Comparison of ENCODE assay signal across 14 cellular contexts in the genomic region with DNA sequence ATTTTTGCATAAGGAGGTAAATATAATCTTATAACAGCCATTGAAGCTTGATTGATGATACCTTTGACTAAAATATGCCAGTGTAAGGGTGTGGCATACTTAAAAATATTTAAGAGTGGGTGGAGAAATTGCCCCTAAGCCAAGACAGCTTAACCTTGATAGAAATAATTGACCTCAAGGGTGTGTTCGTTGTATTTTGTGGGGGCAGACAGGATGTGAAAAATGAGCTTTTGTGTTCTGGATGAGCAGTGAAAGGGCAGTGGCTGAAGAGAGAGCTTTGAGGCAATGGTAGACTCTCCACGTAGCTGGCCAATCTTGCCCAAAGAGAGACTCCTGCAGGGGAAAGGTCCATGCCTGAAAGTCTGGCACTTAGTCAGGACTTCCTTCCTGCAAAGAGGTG. TPM values are rescaled to one million over a fixed set of nuclear protein-coding genes. Genes with fewer than 3 reads are reported as not detected.
A peak's percentile ranks its signal among the peaks of the same experiment; 100 is the strongest.
DNase-seq lines count a peak whose midpoint lies in the region; ATAC-seq, FAIRE-seq and TF ChIP-seq lines count a peak whose summit lies in the region.
"Had no signal": no experiment of that assay in that cellular context is flagged by ENCODE, and none has a peak within 500 bp of the region (broad histone marks: within the 10 kb centered on the region; RNA-seq: fewer than 3 reads in every experiment).

No MANE protein-coding gene starts in this region.

- H3K9me3 ChIP-seq in H1 (ENCODE audit: insufficient read depth in 2 of 2, low read depth in 1 of 2, low read length in 1 of 2) (peaks cover 2 to 4% of the 10 kb centered on the region in 2 experiments; a peak in 1 of 4 replicates), skeletal muscle satellite cell (replicated peaks; ENCODE audit: low read length) (no peaks in the 10 kb centered on the region)
- H3K9me3 ChIP-seq: Caco-2 had no signal

- peaks cover 3% of the 10 kb centered on the region for H3K4me1 Mint-ChIP-seq in activated CD8-positive, alpha-beta T cell treated with anti-CD3 and anti-CD28 coated beads, Interleukin-2, amount 10 ng/mL, durations not matched to agents 7 days and 5 days (ENCODE audit: low read depth)

- no peak overlapping the region for H3K27ac Mint-ChIP-seq in activated CD8-positive, alpha-beta T cell treated with anti-CD3 and anti-CD28 coated beads, Interleukin-2, amount 10 ng/mL, durations not matched to agents 7 days and 5 days

- CTCF ChIA-PET in H1 (lab: Charles Lee; ENCODE audit: partially characterized antibody): interaction anchor here (1.2 kb wide), 2 partner anchors 20 to 353 kb away, joined by 3 read pairs; no protein-coding TSS in a partner anchor
- CTCF ChIA-PET in activated CD8-positive, alpha-beta T cell treated with anti-CD3 and anti-CD28 coated beads, Interleukin-2, amount 10 ng/mL, durations not matched to agents 7 days and 5 days (lab: Charles Lee): interaction anchor here (1.0 to 1.4 kb wide), 4 partner anchors 10 to 53 kb away, joined by 3 to 6 read pairs (median 3); no protein-coding TSS in a partner anchor

- H3K9ac ChIP-seq in H1 (replicated peaks in 1 of 4; ENCODE audit: extremely low read depth in 1 of 4, low read depth in 3 of 4, low read length in 3 of 4) (no peak overlapping the region), skeletal muscle satellite cell (ENCODE audit: low read depth, low read length) (no peak overlapping the region)

- ATAC-seq in activated CD8-positive, alpha-beta T cell treated with anti-CD3 and anti-CD28 coated beads, Interleukin-2, amount 10 ng/mL, durations not matched to agents 7 days and 5 days: no peak

- no peak for TF ChIP-seq POLR2A in H1 (IDR thresholded peaks at IDR 0.05; ENCODE audit: control extremely low read depth in 1 of 2, low read depth in 2 of 2, low read length in 2 of 2)

- H3K4me2 ChIP-seq in H1 (ENCODE audit: insufficient read depth in 1 of 2, low read depth in 2 of 2, low read length in 2 of 2) (no peak overlapping the region), skeletal muscle satellite cell (ENCODE audit: low read length) (peak overlapping the region; percentile 38)

- H2AFZ ChIP-seq in H1 (ENCODE audit: low read length): 0 out of 2 replicates have a peak overlapping the region, but pooled peaks have one; percentile 87

- H3K18ac ChIP-seq in H1 (ENCODE audit: extremely low read depth, low read length): no peak overlapping the region

- no peak overlapping the region for H2BK15ac ChIP-seq in H1 (ENCODE audit: low read length)

- no peak overlapping the region for H2BK12ac ChIP-seq in H1 (ENCODE audit: low read depth, low read length)

- H3K23ac ChIP-seq in H1 (ENCODE audit: insufficient read length): no peak overlapping the region

- H3K27me3 ChIP-seq in H1 (replicated peaks in 1 of 4; ENCODE audit: control insufficient read depth in 3 of 4, extremely low read depth in 1 of 4, insufficient read depth in 3 of 4, low read length in 3 of 4) (no peaks in the 10 kb centered on the region), skeletal muscle satellite cell (ENCODE audit: control insufficient read depth, insufficient read depth, low read length) (no peaks in the 10 kb centered on the region)

- no peak overlapping the region for H4K8ac ChIP-seq in H1 (ENCODE audit: extremely low read depth, insufficient read depth, low read length)

- no peak overlapping the region for H3K4ac ChIP-seq in H1 (replicated peaks; ENCODE audit: insufficient read length, low read depth, low read length)

- POLR2A ChIA-PET in H1 (lab: Charles Lee; ENCODE audit: partially characterized antibody): interaction anchor here (0.8 to 1.0 kb wide), 3 partner anchors 159 to 229 kb away, joined by 3 read pairs; no protein-coding TSS in a partner anchor
- POLR2A ChIA-PET in activated CD8-positive, alpha-beta T cell treated with anti-CD3 and anti-CD28 coated beads, Interleukin-2, amount 10 ng/mL, durations not matched to agents 7 days and 5 days (lab: Charles Lee): no interaction called here

- H3K14ac ChIP-seq in H1 (ENCODE audit: insufficient read length): no peak overlapping the region

- H3K4me1 ChIP-seq in H1 (replicated peaks in 1 of 4; ENCODE audit: control insufficient read depth in 3 of 4, insufficient read depth in 4 of 4, low read length in 3 of 4) (no peaks in the 10 kb centered on the region), skeletal muscle satellite cell (ENCODE audit: control insufficient read depth, insufficient read depth, low read length) (peaks cover 19% of the 10 kb centered on the region)
- H3K4me1 ChIP-seq: Caco-2 had no signal

- no peaks in the 10 kb centered on the region for H3K23me2 ChIP-seq in H1 (ENCODE audit: low read depth, low read length)

- TF ChIP-seq EP300 in H1 (IDR thresholded peaks at IDR 0.05; ENCODE audit: borderline replicate concordance in 1 of 2, low read depth in 2 of 2, low read length in 2 of 2): no peak

- peak; percentile 42 for DNase-seq in GM12865 (ENCODE audit: low read depth)
- peak; percentile 80 for DNase-seq in NCI-H226
- DNase-seq in H1 (ENCODE audit: low read depth in 1 of 2, low spot score in 2 of 2): no peak
- no peak for DNase-seq in effector CD8-positive, alpha-beta T cell (lab: John Stamatoyannopoulos, UW)
- DNase-seq in ecto neural progenitor cell (ENCODE audit: low spot score): no peak
- no peak for DNase-seq in activated CD8-positive, alpha-beta T cell treated with anti-CD3 and anti-CD28 coated beads, Interleukin-2, amount 10 ng/mL, durations not matched to agents 7 days and 5 days
- DNase-seq: Caco-2, GOT3, Karpas-422, NCI-H1930, NCI-H446 treated with DMSO at 0.1 percent for 48 hours, NCI-H748 treated with DMSO at 0.1 percent for 48 hours had no signal

- no peak overlapping the region for H3K27ac ChIP-seq in H1 (ENCODE audit: low read depth, low read length)

- no peak overlapping the region for H3K56ac ChIP-seq in H1 (replicated peaks; ENCODE audit: insufficient read length, low read depth, low read length)

- no peaks in the 10 kb centered on the region for H3K36me3 Mint-ChIP-seq in activated CD8-positive, alpha-beta T cell treated with anti-CD3 and anti-CD28 coated beads, Interleukin-2, amount 10 ng/mL, durations not matched to agents 7 days and 5 days (ENCODE audit: low read depth)

- no peak for TF ChIP-seq CTCF in GM12865 (IDR thresholded peaks at IDR 0.05; ENCODE audit: insufficient read depth, low read depth, low read length, missing control alignments)
- TF ChIP-seq CTCF in H1 (IDR thresholded peaks at IDR 0.05; ENCODE audit: control extremely low read depth in 1 of 3, insufficient read depth in 1 of 3, low read depth in 1 of 3, low read length in 3 of 3): no peak

- H3K36me3 ChIP-seq in H1 (ENCODE audit: control insufficient read depth in 2 of 4, insufficient read depth in 4 of 4, low read length in 3 of 4) (no peaks in the 10 kb centered on the region), skeletal muscle satellite cell (ENCODE audit: insufficient read depth, low read length) (no peaks in the 10 kb centered on the region)

- FAIRE-seq in H1 (lab: Jason Lieb, UNC): no peak
- FAIRE-seq: GM18507 had no signal

- WGBS in H1 (ENCODE audit: extremely low coverage in 1 of 2, insufficient coverage in 1 of 2, insufficient read length in 1 of 2, insufficient replicate concordance in 2 of 2, low coverage in 1 of 2, low lambda C conversion rate in 2 of 2, missing lambda C conversion rate in 1 of 2), 2 experiments: 85% methylated on average over 2 of the region's 2 CpGs; no CpG with 5 or more reads in 1 of the 2 experiments

- H2BK20ac ChIP-seq in H1 (ENCODE audit: low read length): no peak overlapping the region

- H3K27me3 Mint-ChIP-seq in activated CD8-positive, alpha-beta T cell treated with anti-CD3 and anti-CD28 coated beads, Interleukin-2, amount 10 ng/mL, durations not matched to agents 7 days and 5 days (ENCODE audit: low read depth): peaks cover 18% of the 10 kb centered on the region

- no peak overlapping the region for H2AK5ac ChIP-seq in H1 (ENCODE audit: low read depth, low read length)

- no peak overlapping the region for H2BK120ac ChIP-seq in H1 (replicated peaks; ENCODE audit: low read depth, low read length)

- H3K79me2 ChIP-seq in H1 (ENCODE audit: control insufficient read depth in 1 of 2, insufficient read depth in 2 of 2, low read length in 2 of 2): no peaks in the 10 kb centered on the region

- TF ChIP-seq RAD21 in H1 (IDR thresholded peaks at IDR 0.05 in 1 of 2, conservative IDR thresholded peaks at IDR 0.05 in 1 of 2; ENCODE audit: low read depth in 2 of 2, low read length in 2 of 2): no peak

- no peaks in the 10 kb centered on the region for H4K20me1 ChIP-seq in H1 (replicated peaks in 1 of 2; ENCODE audit: control insufficient read depth in 1 of 2, insufficient read depth in 2 of 2, low read length in 2 of 2)

- no peak overlapping the region for H4K5ac ChIP-seq in H1 (ENCODE audit: insufficient read length, low read depth, low read length)

- no peaks in the 10 kb centered on the region for H3K9me3 Mint-ChIP-seq in activated CD8-positive, alpha-beta T cell treated with anti-CD3 and anti-CD28 coated beads, Interleukin-2, amount 10 ng/mL, durations not matched to agents 7 days and 5 days (ENCODE audit: insufficient read depth)

- H4K91ac ChIP-seq in H1 (replicated peaks; ENCODE audit: insufficient read length, low read length): no peak overlapping the region

- H3K4me3 ChIP-seq in GM12865 (ENCODE audit: low read depth, low read length): no peak overlapping the region
- H3K4me3 ChIP-seq in H1 (ENCODE audit: extremely low read depth in 1 of 4, insufficient read depth in 2 of 4, low read depth in 3 of 4, low read length in 4 of 4): no peak overlapping the region
- peak overlapping the region; percentile 2 for H3K4me3 ChIP-seq in skeletal muscle satellite cell (ENCODE audit: low read length)

- H3K79me1 ChIP-seq in H1 (ENCODE audit: low read depth, low read length): no peaks in the 10 kb centered on the region

- no peak overlapping the region for H2BK5ac ChIP-seq in H1 (ENCODE audit: low read depth, low read length)

- no peak overlapping the region for H3K4me3 Mint-ChIP-seq in activated CD8-positive, alpha-beta T cell treated with anti-CD3 and anti-CD28 coated beads, Interleukin-2, amount 10 ng/mL, durations not matched to agents 7 days and 5 days

RNA-seq across cellular contexts. Expression of a gene that starts 15.7 kb away (rescaled TPM):
- total RNA-seq in H1 (2021; fragmentation: NEBNext Ultra II Directional; extraction: Animal tissue kit (Norgen Biotek cat#: 25700)): 4.9 and 5.3 TPM in 2 replicates
- polyA plus RNA-seq in H1 (2011; rRNA removed): 0.94 and 1.4 TPM in 2 replicates
- 1.4 TPM for polyA plus RNA-seq in H1 (2011; cell fraction: cytosol; rRNA removed)
- polyA plus RNA-seq in H1 (2011; cell fraction: nucleus; rRNA removed): 1.1 TPM
- 0.95 to 2.1 TPM (median 1.5 TPM) in 4 replicates for polyA plus RNA-seq in H1 (2012, experiment 1 of 2)
- 0.10 TPM for polyA plus RNA-seq in H1 (2012, experiment 2 of 2)
- 5.9 TPM for polyA plus RNA-seq in H1 (2013, experiment 1 of 2)
- polyA plus RNA-seq in H1 (2013, experiment 2 of 2): 4.8 TPM
- 2.1 and 4.9 TPM in 2 replicates for polyA minus RNA-seq in H1 (2011; rRNA and poly(A)+ RNA removed)
- 2.0 TPM for polyA minus RNA-seq in H1 (2011; cell fraction: cytosol; rRNA and poly(A)+ RNA removed)
- polyA minus RNA-seq in H1 (2011; cell fraction: nucleus; rRNA and poly(A)+ RNA removed): 3.2 TPM
- 47.8 and 48.9 TPM in 2 replicates for total RNA-seq in skeletal muscle satellite cell (2012; rRNA removed)
- total RNA-seq in activated CD8-positive, alpha-beta T cell treated with anti-CD3 and anti-CD28 coated beads, Interleukin-2, amount 10 ng/mL, durations not matched to agents 7 days and 5 days: 1 to 10 TPM; 4.4 to 5.0 TPM

RNA-seq across cellular contexts. Expression of a gene that starts 26.5 kb away (rescaled TPM):
- 11.9 and 14.2 TPM in 2 replicates for total RNA-seq in H1 (2021; fragmentation: NEBNext Ultra II Directional; extraction: Animal tissue kit (Norgen Biotek cat#: 25700))
- 6.5 and 11.0 TPM in 2 replicates for polyA plus RNA-seq in H1 (2011; rRNA removed)
- 8.5 TPM for polyA plus RNA-seq in H1 (2011; cell fraction: cytosol; rRNA removed)
- 3.7 TPM for polyA plus RNA-seq in H1 (2011; cell fraction: nucleus; rRNA removed)
- polyA plus RNA-seq in H1 (2012, experiment 1 of 2): 7.0 to 10.6 TPM (median 8.1 TPM) in 4 replicates
- 5.6 TPM for polyA plus RNA-seq in H1 (2012, experiment 2 of 2)
- polyA plus RNA-seq in H1 (2013, experiment 1 of 2): 12.6 TPM
- polyA plus RNA-seq in H1 (2013, experiment 2 of 2): 15.4 TPM
- 16.3 and 16.5 TPM in 2 replicates for polyA minus RNA-seq in H1 (2011; rRNA and poly(A)+ RNA removed)
- 7.9 TPM for polyA minus RNA-seq in H1 (2011; cell fraction: cytosol; rRNA and poly(A)+ RNA removed)
- 12.0 TPM for polyA minus RNA-seq in H1 (2011; cell fraction: nucleus; rRNA and poly(A)+ RNA removed)
- 20.8 and 26.9 TPM in 2 replicates for total RNA-seq in skeletal muscle satellite cell (2012; rRNA removed)
- total RNA-seq in activated CD8-positive, alpha-beta T cell treated with anti-CD3 and anti-CD28 coated beads, Interleukin-2, amount 10 ng/mL, durations not matched to agents 7 days and 5 days: 1 to 10 TPM; 5.0 to 5.7 TPM

Comparison
In these comparisons a context has a peak if more than half of its experiments do, and no peak if none do; other contexts are left out.
1. DNase-seq: peak in GM12865 (single experiment) and NCI-H226 (single experiment); none in H1 (0 of 2), effector CD8-positive, alpha-beta T cell (single experiment), ecto neural progenitor cell (single experiment) and activated CD8-positive, alpha-beta T cell treated with anti-CD3 and anti-CD28 coated beads, Interleukin-2, amount 10 ng/mL, durations not matched to agents 7 days and 5 days (single experiment).